ENCODE assay signal across 11 cellular contexts in genomic region chr6:168877821-168878282, GRCh38.
DNase-seq lines count a peak whose midpoint lies in the region; FAIRE-seq and TF ChIP-seq lines count a peak whose summit lies in the region.
"Had no signal": no experiment of that assay in that cellular context is flagged by ENCODE, and none has a peak within 500 bp of the region (broad histone marks: within the 10 kb centered on the region; RNA-seq: fewer than 3 reads in every experiment).

No MANE protein-coding gene starts in this region.

- H3K36me3 ChIP-seq in H1 (ENCODE audit: control insufficient read depth in 2 of 4, insufficient read depth in 4 of 4, low read length in 3 of 4) = no peaks in the 10 kb centered on the region
- H3K36me3 ChIP-seq in testis (ENCODE audit: low read depth, missing control alignments) = no peaks in the 10 kb centered on the region
- H3K36me3 ChIP-seq: MG63 had no signal

- H2BK120ac ChIP-seq in H1 (replicated peaks; ENCODE audit: low read depth, low read length) = no peak overlapping the region

- no peak for TF ChIP-seq EP300 in H1 (IDR thresholded peaks at IDR 0.05; ENCODE audit: borderline replicate concordance in 1 of 2, low read depth in 2 of 2, low read length in 2 of 2)

- no peak overlapping the region for H3K9ac ChIP-seq in H1 (replicated peaks in 1 of 4; ENCODE audit: extremely low read depth in 1 of 4, low read depth in 3 of 4, low read length in 3 of 4)

- no peak overlapping the region for H2AK5ac ChIP-seq in H1 (ENCODE audit: low read depth, low read length)

- H3K14ac ChIP-seq in H1 (ENCODE audit: insufficient read length) = no peak overlapping the region

- H3K79me2 ChIP-seq in H1 (ENCODE audit: control insufficient read depth in 1 of 2, insufficient read depth in 2 of 2, low read length in 2 of 2) = no peaks in the 10 kb centered on the region

- no peak overlapping the region for H2BK12ac ChIP-seq in H1 (ENCODE audit: low read depth, low read length)

- H3K18ac ChIP-seq in H1 (ENCODE audit: extremely low read depth, low read length) = no peak overlapping the region

- H3K9me3 ChIP-seq in H1 (ENCODE audit: insufficient read depth in 2 of 2, low read depth in 1 of 2, low read length in 1 of 2) = no peaks in the 10 kb centered on the region
- no peaks in the 10 kb centered on the region for H3K9me3 ChIP-seq in testis
- H3K9me3 ChIP-seq: MG63 had no signal

- POLR2A ChIA-PET in H1 (lab: Charles Lee; ENCODE audit: partially characterized antibody) = no interaction called here

- TF ChIP-seq CTCF in H1 (IDR thresholded peaks at IDR 0.05; ENCODE audit: control extremely low read depth in 1 of 3, insufficient read depth in 1 of 3, low read depth in 1 of 3, low read length in 3 of 3) = no peak
- no peak for TF ChIP-seq CTCF in testis (IDR thresholded peaks at IDR 0.05)

- H3K4ac ChIP-seq in H1 (replicated peaks; ENCODE audit: insufficient read length, low read depth, low read length) = no peak overlapping the region

- H3K23ac ChIP-seq in H1 (ENCODE audit: insufficient read length) = no peak overlapping the region

- no peaks in the 10 kb centered on the region for H3K79me1 ChIP-seq in H1 (ENCODE audit: low read depth, low read length)

- H3K27me3 ChIP-seq in H1 (replicated peaks in 1 of 4; ENCODE audit: control insufficient read depth in 3 of 4, extremely low read depth in 1 of 4, insufficient read depth in 3 of 4, low read length in 3 of 4) = 0 out of 7 replicates have a peak, but pooled peaks cover 0 to 1% (median 0%) of the 10 kb centered on the region in 4 experiments
- H3K27me3 ChIP-seq in testis = no peaks in the 10 kb centered on the region
- H3K27me3 ChIP-seq: MG63 had no signal

- no peaks in the 10 kb centered on the region for H4K20me1 ChIP-seq in H1 (replicated peaks in 1 of 2; ENCODE audit: control insufficient read depth in 1 of 2, insufficient read depth in 2 of 2, low read length in 2 of 2)

- H3K56ac ChIP-seq in H1 (replicated peaks; ENCODE audit: insufficient read length, low read depth, low read length) = no peak overlapping the region

- H3K27ac ChIP-seq in H1 (ENCODE audit: low read depth, low read length) = no peak overlapping the region
- no peak overlapping the region for H3K27ac ChIP-seq in testis

- in situ Hi-C loops in G401 (cut with HindIII; ENCODE audit: low sequenced_read_pairs) = no loop called here

- 0 out of 2 replicates have a peak overlapping the region, but pooled peaks have one; percentile 25 for H2AFZ ChIP-seq in H1 (ENCODE audit: low read length)

- H4K91ac ChIP-seq in H1 (replicated peaks; ENCODE audit: insufficient read length, low read length) = no peak overlapping the region

- no peak overlapping the region for H4K8ac ChIP-seq in H1 (ENCODE audit: extremely low read depth, insufficient read depth, low read length)

- FAIRE-seq in H1 (lab: Jason Lieb, UNC) (no peak), frontal cortex (lab: Jason Lieb, UNC) (no peak)
- FAIRE-seq: astrocyte had no signal

- DNase-seq in G401 (ENCODE audit: low spot score) (peak; percentile 13), NCI-H2107 treated with DMSO at 0.1 percent for 48 hours (lab: John Stamatoyannopoulos, UW; ENCODE audit: unreplicated experiment) (peak; percentile 60), H1 (ENCODE audit: low read depth in 1 of 2, low spot score in 2 of 2) (no peak), renal cortical epithelial cell (ENCODE audit: low read depth) (peak; percentile 28), NCI-H2227 (lab: John Stamatoyannopoulos, UW; ENCODE audit: unreplicated experiment) (no peak), testis (no peak), frontal cortex (ENCODE audit: low spot score in 2 of 2) (no peak)
- DNase-seq: GDM1; MG63; stimulated activated CD4-positive, alpha-beta T cell treated with anti-CD3 and anti-CD28 coated beads, Interleukin-15, amount 100 ng/mL, for 24 hours had no signal

- no peak overlapping the region for H4K5ac ChIP-seq in H1 (ENCODE audit: insufficient read length, low read depth, low read length)

- 81% methylated on average over 10 of the region's 10 CpGs; no CpG with 5 or more reads in 1 of the 2 experiments for WGBS in H1 (ENCODE audit: extremely low coverage in 1 of 2, insufficient coverage in 1 of 2, insufficient read length in 1 of 2, insufficient replicate concordance in 2 of 2, low coverage in 1 of 2, low lambda C conversion rate in 2 of 2, missing lambda C conversion rate in 1 of 2), 2 experiments
- WGBS in testis, 2 donors = 66% methylated on average over 10 of the region's 10 CpGs; no CpG with 5 or more reads in 1 of the 2 donors

- H2BK15ac ChIP-seq in H1 (ENCODE audit: low read length) = no peak overlapping the region

- no peak overlapping the region for H2BK20ac ChIP-seq in H1 (ENCODE audit: low read length)

- H3K4me3 ChIP-seq in H1 (ENCODE audit: extremely low read depth in 1 of 4, insufficient read depth in 2 of 4, low read depth in 3 of 4, low read length in 4 of 4) (no peak overlapping the region), testis (no peak overlapping the region)
- H3K4me3 ChIP-seq: MG63 had no signal

- no peak overlapping the region for H2BK5ac ChIP-seq in H1 (ENCODE audit: low read depth, low read length)

- TF ChIP-seq POLR2A in H1 (IDR thresholded peaks at IDR 0.05; ENCODE audit: control extremely low read depth in 1 of 2, low read depth in 2 of 2, low read length in 2 of 2) (no peak), testis (IDR thresholded peaks at IDR 0.05) (no peak)

- H3K4me1 ChIP-seq in H1 (replicated peaks in 1 of 4; ENCODE audit: control insufficient read depth in 3 of 4, insufficient read depth in 4 of 4, low read length in 3 of 4) (no peaks in the 10 kb centered on the region; a peak in 1 of 7 replicates), testis (no peaks in the 10 kb centered on the region)

- intact Hi-C loops in testis (cut with DNase I; ENCODE audit: low total_unique reads) = no loop called here

- CTCF ChIA-PET in H1 (lab: Charles Lee; ENCODE audit: partially characterized antibody) = interaction anchor here (0.6 to 2.2 kb wide), 10 partner anchors 12 to 507 kb away, joined by 3 to 9 read pairs (median 4); no protein-coding TSS in a partner anchor

- no peak overlapping the region for H3K4me2 ChIP-seq in H1 (ENCODE audit: insufficient read depth in 1 of 2, low read depth in 2 of 2, low read length in 2 of 2)

- H3K23me2 ChIP-seq in H1 (ENCODE audit: low read depth, low read length) = no peaks in the 10 kb centered on the region

- no peak for TF ChIP-seq RAD21 in H1 (IDR thresholded peaks at IDR 0.05 in 1 of 2, conservative IDR thresholded peaks at IDR 0.05 in 1 of 2; ENCODE audit: low read depth in 2 of 2, low read length in 2 of 2)

TF ChIP-seq in H1, 55 proteins besides CTCF, POLR2A, EP300 and RAD21:
- TF ChIP-seq RFX5 (IDR thresholded peaks at IDR 0.05; ENCODE audit: borderline replicate concordance, low read depth, low read length) = no peak
- TF ChIP-seq, protein P1, sequence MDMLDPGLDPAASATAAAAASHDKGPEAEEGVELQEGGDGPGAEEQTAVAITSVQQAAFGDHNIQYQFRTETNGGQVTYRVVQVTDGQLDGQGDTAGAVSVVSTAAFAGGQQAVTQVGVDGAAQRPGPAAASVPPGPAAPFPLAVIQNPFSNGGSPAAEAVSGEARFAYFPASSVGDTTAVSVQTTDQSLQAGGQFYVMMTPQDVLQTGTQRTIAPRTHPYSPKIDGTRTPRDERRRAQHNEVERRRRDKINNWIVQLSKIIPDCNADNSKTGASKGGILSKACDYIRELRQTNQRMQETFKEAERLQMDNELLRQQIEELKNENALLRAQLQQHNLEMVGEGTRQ (IDR thresholded peaks at IDR 0.05; ENCODE audit: low read length) = no peak
- TF ChIP-seq TBP (IDR thresholded peaks at IDR 0.05; ENCODE audit: low read depth, low read length) = no peak
- no peak for TF ChIP-seq E2F6 (IDR thresholded peaks at IDR 0.05)
TF ChIP-seq in H1: peak in this region for 0.

Comparison
In these comparisons a context has a peak if more than half of its experiments do, and no peak if none do; other contexts are left out.
1. DNase-seq: peak in G401 (single experiment), NCI-H2107 treated with DMSO at 0.1 percent for 48 hours (single experiment) and renal cortical epithelial cell (single experiment); none in H1 (0 of 2), NCI-H2227 (single experiment), testis (single experiment) and frontal cortex (0 of 2).